In genomic region chr6:36246511-36247268, GRCh38 we compare ENCODE assay signal across 1 cellular context.
TF ChIP-seq lines count a peak whose summit lies in the region.

No MANE protein-coding gene starts in this region.

TF ChIP-seq in K562, 482 proteins besides CTCF, POLR2A, EP300 and RAD21:
- TF ChIP-seq CEBPG (CRISPR knock-in tag; IDR thresholded peaks at IDR 0.05) = no peak
- TF ChIP-seq CEBPG (tag; conservative IDR thresholded peaks at IDR 0.05 in 1 of 2, IDR thresholded peaks at IDR 0.05 in 1 of 2) = 0 out of 4 replicates have a peak, but pooled peaks of 1 of the 2 experiments have one; percentile 14
- TF ChIP-seq CBFA2T2 (conservative IDR thresholded peaks at IDR 0.05) = no peak
- TF ChIP-seq CEBPB (tag; IDR thresholded peaks at IDR 0.05) = peak; percentile 69
